In genomic region chr9:89899476-89900047, GRCh38 we compare ENCODE assay signal across 20 cellular contexts.
"Had no signal": no experiment of that assay in that cellular context is flagged by ENCODE, and none has a peak within 500 bp of the region (broad histone marks: within the 10 kb centered on the region; RNA-seq: fewer than 3 reads in every experiment).

No MANE protein-coding gene starts in this region.

- H3K4me1 ChIP-seq: testis had no signal

- H3K36me3 Mint-ChIP-seq: activated naive CD8-positive, alpha-beta T cell treated with anti-CD3 and anti-CD28 coated beads for 36 hours had no signal

- H3K9me3 ChIP-seq: stomach, testis had no signal

- ATAC-seq: activated CD4-positive, alpha-beta T cell treated with anti-CD3 and anti-CD28 coated beads for 36 hours; activated T-helper 17 cell treated with anti-CD3 and anti-CD28 coated beads, Interleukin-2, amount 50 U/mL, for 72 hours; left cardiac atrium had no signal

- H3K9me3 Mint-ChIP-seq: activated CD4-positive, alpha-beta memory T cell treated with anti-CD3 and anti-CD28 coated beads, Interleukin-2, amount 10 ng/mL, durations not matched to agents 7 days and 5 days; activated naive CD8-positive, alpha-beta T cell treated with anti-CD3 and anti-CD28 coated beads for 36 hours; activated T-helper 17 cell treated with anti-CD3 and anti-CD28 coated beads, Interleukin-2, amount 50 U/mL, for 72 hours; dendritic cell treated with granulocyte-macrophage colony-stimulating factor and Interleukin-4, amounts not matched to agents 40 ng/mL and 50 ng/mL, for 4 days; nephron progenitor cell had no signal

- H3K27ac ChIP-seq: cardiac muscle cell, stomach, testis, WERI-Rb-1 had no signal

- DNase-seq: activated CD4-positive, alpha-beta memory T cell treated with anti-CD3 and anti-CD28 coated beads, Interleukin-2, amount 10 ng/mL, durations not matched to agents 7 days and 5 days; activated CD4-positive, alpha-beta T cell treated with anti-CD3 and anti-CD28 coated beads for 36 hours; activated naive CD4-positive, alpha-beta T cell; activated naive CD8-positive, alpha-beta T cell treated with anti-CD3 and anti-CD28 coated beads for 36 hours; activated T-cell treated with anti-CD3 and anti-CD28 coated beads, Interleukin-2, amount 50 U/mL, for 1 hour; amniotic stem cell; effector memory CD4-positive, alpha-beta T cell; foreskin fibroblast; left cardiac atrium; nephron progenitor cell; nucleus accumbens; stimulated activated CD4-positive, alpha-beta T cell treated with anti-CD3 and anti-CD28 coated beads, Interleukin-15, amount 100 ng/mL, for 24 hours; stimulated activated CD4-positive, alpha-beta T cell treated with anti-CD3 and anti-CD28 coated beads, Interleukin-2, amount 100 ng/mL, for 48 hours; stomach; T-helper 2 cell; testis; WERI-Rb-1 had no signal

- H3K36me3 ChIP-seq: cardiac muscle cell, stomach, WERI-Rb-1 had no signal

- H3K27ac Mint-ChIP-seq: activated CD4-positive, alpha-beta memory T cell treated with anti-CD3 and anti-CD28 coated beads, Interleukin-2, amount 10 ng/mL, durations not matched to agents 7 days and 5 days; activated CD4-positive, alpha-beta T cell treated with anti-CD3 and anti-CD28 coated beads for 36 hours; activated naive CD8-positive, alpha-beta T cell treated with anti-CD3 and anti-CD28 coated beads for 36 hours; activated T-helper 17 cell treated with anti-CD3 and anti-CD28 coated beads, Interleukin-2, amount 50 U/mL, for 72 hours; dendritic cell treated with granulocyte-macrophage colony-stimulating factor and Interleukin-4, amounts not matched to agents 40 ng/mL and 50 ng/mL, for 4 days; nephron progenitor cell had no signal

- H3K4me1 Mint-ChIP-seq: activated CD4-positive, alpha-beta memory T cell treated with anti-CD3 and anti-CD28 coated beads, Interleukin-2, amount 10 ng/mL, durations not matched to agents 7 days and 5 days; activated CD4-positive, alpha-beta T cell treated with anti-CD3 and anti-CD28 coated beads for 36 hours; activated naive CD8-positive, alpha-beta T cell treated with anti-CD3 and anti-CD28 coated beads for 36 hours; activated T-helper 17 cell treated with anti-CD3 and anti-CD28 coated beads, Interleukin-2, amount 50 U/mL, for 72 hours had no signal

- H3K4me3 Mint-ChIP-seq: activated CD4-positive, alpha-beta memory T cell treated with anti-CD3 and anti-CD28 coated beads, Interleukin-2, amount 10 ng/mL, durations not matched to agents 7 days and 5 days; activated CD4-positive, alpha-beta T cell treated with anti-CD3 and anti-CD28 coated beads for 36 hours; activated naive CD8-positive, alpha-beta T cell treated with anti-CD3 and anti-CD28 coated beads for 36 hours; activated T-helper 17 cell treated with anti-CD3 and anti-CD28 coated beads, Interleukin-2, amount 50 U/mL, for 72 hours; dendritic cell treated with granulocyte-macrophage colony-stimulating factor and Interleukin-4, amounts not matched to agents 40 ng/mL and 50 ng/mL, for 4 days; nephron progenitor cell had no signal

- H3K4me3 ChIP-seq: cardiac muscle cell, stomach, testis had no signal

- H3K27me3 ChIP-seq: cardiac muscle cell, stomach, testis had no signal
